Comparison of ENCODE assay signal across 9 cellular contexts in genomic region chr3:182621435-182622240, GRCh38.
DNase-seq lines count a peak whose midpoint lies in the region; ATAC-seq, FAIRE-seq and TF ChIP-seq lines count a peak whose summit lies in the region.
"Had no signal": no experiment of that assay in that cellular context is flagged by ENCODE, and none has a peak within 500 bp of the region (broad histone marks: within the 10 kb centered on the region; RNA-seq: fewer than 3 reads in every experiment).

No MANE protein-coding gene starts in this region.

- intact Hi-C loops in GM12878 (cut with micrococcal nuclease; ENCODE audit: unreplicated experiment), result no loop called here
- intact Hi-C loops in mucosa of descending colon (cut with DNase I, micrococcal nuclease), result no loop called here

- H3K4me2 ChIP-seq in DND-41 (ENCODE audit: insufficient read depth, low read length) (no peak overlapping the region), GM12878 (ENCODE audit: control insufficient read depth, insufficient read depth) (no peak overlapping the region)

- H2AFZ ChIP-seq in DND-41 (ENCODE audit: low read depth, low read length), result no peak overlapping the region
- H2AFZ ChIP-seq in GM12878 (ENCODE audit: control insufficient read depth, low read depth, low read length), result no peak overlapping the region

- SMC1A ChIA-PET in GM12878 (lab: Charles Lee; ENCODE audit: uncharacterized antibody, unreplicated experiment), result interaction anchor here (0.7 to 2.2 kb wide), 4 partner anchors 34 to 165 kb away, joined by 3 to 7 read pairs (median 4); no protein-coding TSS in a partner anchor

- no peaks in the 10 kb centered on the region for H3K36me3 ChIP-seq in DND-41 (ENCODE audit: insufficient read depth, low read length)
- no peaks in the 10 kb centered on the region for H3K36me3 ChIP-seq in HUES48 (ENCODE audit: control insufficient read depth, insufficient read depth, low read length)
- H3K36me3 ChIP-seq in GM12878 (ENCODE audit: control insufficient read depth in 2 of 2, insufficient read depth in 2 of 2, low read length in 1 of 2), result no peaks in the 10 kb centered on the region
- no peaks in the 10 kb centered on the region for H3K36me3 ChIP-seq in mucosa of descending colon (ENCODE audit: low read depth)

- TF ChIP-seq RAD21 in GM12878 (IDR thresholded peaks at IDR 0.05; ENCODE audit: insufficient read depth, low read depth, low read length), result no peak

- no peaks in the 10 kb centered on the region for H3K79me2 ChIP-seq in DND-41 (ENCODE audit: insufficient read depth, low read length)
- H3K79me2 ChIP-seq in GM12878 (ENCODE audit: control insufficient read depth, insufficient read depth, low read length), result no peaks in the 10 kb centered on the region

- TF ChIP-seq CTCF in DND-41 (IDR thresholded peaks at IDR 0.05; ENCODE audit: borderline replicate concordance, extremely low read depth, low read length, poor library complexity, severe bottlenecking), result peak; percentile 28
- peak in 2 of 3 experiments; percentile 13 to 18; a peak in 2 of 6 replicates for TF ChIP-seq CTCF in GM12878 (IDR thresholded peaks at IDR 0.05 in 2 of 3, conservative IDR thresholded peaks at IDR 0.05 in 1 of 3; ENCODE audit: control insufficient read depth in 2 of 3, extremely low read depth in 1 of 3, insufficient read depth in 1 of 3, low read depth in 3 of 3, low read length in 3 of 3)
- TF ChIP-seq CTCF in mucosa of descending colon (IDR thresholded peaks at IDR 0.05), result no peak

- CTCF ChIA-PET in GM12878 (lab: Yijun Ruan, JAX), result interaction anchor here (0.8 to 3.0 kb wide), 11 partner anchors 15 to 1294 kb away, joined by 3 to 17 read pairs (median 3); no protein-coding TSS in a partner anchor

- ATAC-seq in DND-41 (ENCODE audit: insufficient read depth, low read depth) (no peak), GM12878 (no peak), mucosa of descending colon (peak; percentile 65)

- FAIRE-seq in GM12878 (lab: Jason Lieb, UNC), result no peak

- H3K9me3 ChIP-seq in DND-41 (ENCODE audit: insufficient read depth, low read length, severe bottlenecking) (no peaks in the 10 kb centered on the region), HUES48 (ENCODE audit: control insufficient read depth, insufficient read depth, low read length) (no peaks in the 10 kb centered on the region), GM12878 (replicated peaks; ENCODE audit: control insufficient read depth, insufficient read depth, low read length) (no peaks in the 10 kb centered on the region), mucosa of descending colon (no peaks in the 10 kb centered on the region)

- H3K4me3 ChIP-seq in DND-41 (ENCODE audit: low read depth in 1 of 2, low read length in 2 of 2) (no peak overlapping the region), HUES48 (ENCODE audit: low read depth, low read length) (no peak overlapping the region), GM12878 (no peak overlapping the region), mucosa of descending colon (no peak overlapping the region)

- H3K4me1 ChIP-seq in DND-41 (ENCODE audit: insufficient read depth, low read length) (no peaks in the 10 kb centered on the region), HUES48 (ENCODE audit: control insufficient read depth, insufficient read depth, low read length) (peaks cover 24% of the 10 kb centered on the region), GM12878 (ENCODE audit: control insufficient read depth, insufficient read depth, low read length) (no peaks in the 10 kb centered on the region), mucosa of descending colon (ENCODE audit: low read depth) (no peaks in the 10 kb centered on the region)

- DNase-seq in DND-41 (no peak), GM12878 (ENCODE audit: low read depth, low spot score) (no peak), mucosa of descending colon (no peak), GDM1 (lab: John Stamatoyannopoulos, UW) (no peak), occipital lobe (lab: John Stamatoyannopoulos, UW) (no peak)
- no peak for DNase-seq in activated effector memory CD4-positive, alpha-beta T cell treated with Interleukin-2 at 50 U/mL for 16 hours
- DNase-seq: activated CD4-positive, CD25-positive, alpha-beta regulatory T cell had no signal

- RAD21 ChIA-PET in GM12878 (lab: Charles Lee; ENCODE audit: unreplicated experiment), result interaction anchor here (0.8 to 1.7 kb wide), 2 partner anchors 62 to 63 kb away, joined by 3 to 4 read pairs; no protein-coding TSS in a partner anchor

- POLR2A ChIA-PET in GM12878 (lab: Charles Lee), result no interaction called here

- H3K27ac ChIP-seq in DND-41 (ENCODE audit: low read length) (no peak overlapping the region), HUES48 (ENCODE audit: low read depth, low read length) (peak overlapping the region; percentile 22), GM12878 (ENCODE audit: control insufficient read depth, insufficient read depth) (no peak overlapping the region)
- H3K27ac ChIP-seq: epithelial cell of prostate had no signal

- TF ChIP-seq POLR2A in GM12878 (IDR thresholded peaks at IDR 0.05; ENCODE audit: low read depth, low read length), result no peak

- no peaks in the 10 kb centered on the region for H4K20me1 ChIP-seq in DND-41 (ENCODE audit: insufficient read depth, low read length)
- no peaks in the 10 kb centered on the region for H4K20me1 ChIP-seq in GM12878 (ENCODE audit: control insufficient read depth, insufficient read depth)

- in situ Hi-C loops in GM12878 (cut with MboI), result no loop called here

- WGBS in GM12878 (ENCODE audit: insufficient coverage, insufficient replicate concordance, low lambda C conversion rate, missing lambda C conversion rate), result 0% methylated on average over 4 of the region's 4 CpGs

- H3K9ac ChIP-seq in DND-41 (ENCODE audit: low read depth, low read length) (no peak overlapping the region), HUES48 (ENCODE audit: low read depth, low read length) (no peak overlapping the region), GM12878 (ENCODE audit: control insufficient read depth, insufficient read depth, low read length) (no peak overlapping the region)

- TF ChIP-seq EP300 in GM12878 (IDR thresholded peaks at IDR 0.05; ENCODE audit: borderline replicate concordance in 1 of 2, control insufficient read depth in 1 of 2, low read depth in 2 of 2, low read length in 2 of 2), result no peak

- no TSS peak for BruUV-seq in GM12878 (replicated peaks; lab: Mats Ljungman, UMichigan)

- H3K27me3 ChIP-seq in DND-41 (ENCODE audit: insufficient read depth, low read length, poor library complexity), result peaks cover 12% of the 10 kb centered on the region
- no peaks in the 10 kb centered on the region for H3K27me3 ChIP-seq in HUES48 (ENCODE audit: control insufficient read depth, insufficient read depth, low read length)
- no peaks in the 10 kb centered on the region; a peak in 1 of 4 replicates for H3K27me3 ChIP-seq in GM12878 (replicated peaks in 1 of 2; ENCODE audit: control insufficient read depth in 2 of 2, insufficient read depth in 2 of 2, low read length in 1 of 2)

TF ChIP-seq in GM12878, 131 proteins besides CTCF, POLR2A, EP300 and RAD21 (continues in another document):
- TF ChIP-seq SIN3A (IDR thresholded peaks at IDR 0.05; ENCODE audit: low read depth, low read length) (no peak), CHD4 (IDR thresholded peaks at IDR 0.05) (no peak), SMAD5 (IDR thresholded peaks at IDR 0.05; ENCODE audit: low read depth) (no peak), NFXL1 (IDR thresholded peaks at IDR 0.05; ENCODE audit: borderline replicate concordance) (no peak), RCOR1 (conservative IDR thresholded peaks at IDR 0.05; ENCODE audit: low read depth, low read length) (no peak), NKRF (conservative IDR thresholded peaks at IDR 0.05) (no peak), HSF1 (IDR thresholded peaks at IDR 0.05; ENCODE audit: low read depth, low read length) (no peak), KAT2A (conservative IDR thresholded peaks at IDR 0.05; ENCODE audit: control insufficient read depth, low read depth, low read length) (no peak), IRF3 (IDR thresholded peaks at IDR 0.05) (no peak), BRCA1 (IDR thresholded peaks at IDR 0.05; ENCODE audit: low read depth, low read length) (no peak), IKZF1 (conservative IDR thresholded peaks at IDR 0.05) (no peak), RUNX3 (IDR thresholded peaks at IDR 0.05; ENCODE audit: low read length) (no peak), ZSCAN29 (IDR thresholded peaks at IDR 0.05) (no peak)
